In the genomic region with DNA sequence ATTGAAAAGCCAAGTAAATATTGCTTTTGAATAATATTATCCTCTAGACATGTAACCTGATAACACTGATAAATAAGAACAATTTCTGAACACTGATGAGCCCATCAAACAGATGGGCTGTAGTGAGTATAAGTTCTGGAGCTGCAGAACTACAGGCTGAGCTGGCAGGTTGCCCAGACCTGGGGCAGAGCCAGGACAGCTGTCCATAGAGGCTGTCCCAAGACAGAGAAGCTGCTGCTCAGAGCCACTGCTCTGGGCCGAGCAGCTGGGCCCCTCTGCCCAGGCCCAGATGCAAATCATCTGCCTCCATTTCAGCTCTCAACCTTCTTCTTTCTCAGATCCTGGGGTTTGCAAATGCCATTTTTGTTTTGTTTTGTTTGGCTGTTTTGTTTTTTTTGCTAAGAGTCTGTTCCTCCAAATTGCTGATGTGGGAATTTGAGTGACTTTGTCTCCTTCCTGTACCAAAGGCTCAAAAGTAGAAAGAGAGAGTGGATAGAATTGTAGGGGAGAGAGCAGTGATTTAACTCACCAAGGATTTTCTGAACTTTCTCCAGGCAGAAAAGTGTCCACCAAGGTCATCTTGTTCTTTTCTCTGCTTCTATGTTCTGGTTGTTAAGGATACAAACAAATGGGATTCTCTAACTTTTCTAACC, we compare ENCODE assay signal across 9 cellular contexts. TPM values are rescaled to one million over a fixed set of nuclear protein-coding genes. Genes with fewer than 3 reads are reported as not detected.
A peak's percentile ranks its signal among the peaks of the same experiment; 100 is the strongest.
DNase-seq lines count a peak whose midpoint lies in the region; ATAC-seq and TF ChIP-seq lines count a peak whose summit lies in the region.
"Had no signal": no experiment of that assay in that cellular context is flagged by ENCODE, and none has a peak within 500 bp of the region (broad histone marks: within the 10 kb centered on the region; RNA-seq: fewer than 3 reads in every experiment).

No MANE protein-coding gene starts in this region.

- peaks cover 30 to 78% (median 53%) of the 10 kb centered on the region in 4 donors for H3K4me1 Mint-ChIP-seq in CD4-positive, CD25-positive, alpha-beta regulatory T cell
- H3K4me1 Mint-ChIP-seq in T-helper 17 cell, result peaks cover 64% of the 10 kb centered on the region
- no peaks in the 10 kb centered on the region for H3K4me1 Mint-ChIP-seq in type B pancreatic cell (ENCODE audit: unreplicated experiment)

- TF ChIP-seq CTCF in stomach (IDR thresholded peaks at IDR 0.05), result no peak
- no peak for TF ChIP-seq CTCF in type B pancreatic cell (conservative IDR thresholded peaks at IDR 0.05)

- no peak overlapping the region for H3K4me3 ChIP-seq in CD4-positive, CD25-positive, alpha-beta regulatory T cell (ENCODE audit: low read depth, low read length)
- no peak overlapping the region for H3K4me3 ChIP-seq in stomach

- peak overlapping the region; percentile 77 to 99 (median 98) for H3K27ac Mint-ChIP-seq in CD4-positive, CD25-positive, alpha-beta regulatory T cell
- H3K27ac Mint-ChIP-seq in T-helper 17 cell, result peak overlapping the region; percentile 100
- no peak overlapping the region for H3K27ac Mint-ChIP-seq in type B pancreatic cell

- H3K27ac ChIP-seq in CD4-positive, CD25-positive, alpha-beta regulatory T cell (ENCODE audit: insufficient read depth, low read length, poor library complexity, severe bottlenecking), result no peak overlapping the region
- H3K27ac ChIP-seq in stomach, result peak overlapping the region in 1 of 5 donors; percentile 14
- H3K27ac ChIP-seq: neutrophil had no signal

- peak overlapping the region in 2 of 4 donors; percentile 5 to 53 for H3K4me3 Mint-ChIP-seq in CD4-positive, CD25-positive, alpha-beta regulatory T cell
- H3K4me3 Mint-ChIP-seq in T-helper 17 cell (peak overlapping the region; percentile 39), type B pancreatic cell (no peak overlapping the region)

- no peaks in the 10 kb centered on the region for H3K36me3 ChIP-seq in CD4-positive, CD25-positive, alpha-beta regulatory T cell (ENCODE audit: control insufficient read depth, insufficient read depth, low read length)
- H3K36me3 ChIP-seq in stomach, result no peaks in the 10 kb centered on the region
- H3K36me3 ChIP-seq: neutrophil had no signal

- DNase-seq in CD4-positive, CD25-positive, alpha-beta regulatory T cell, result no peak
- DNase-seq in T-helper 17 cell (no peak), left cardiac atrium (peak; percentile 74), stomach (peak; percentile 71), cerebellar nuclear complex (lab: John Stamatoyannopoulos, UW) (no peak), type B pancreatic cell (ENCODE audit: extremely low spot score, unreplicated experiment) (no peak), iPS-NIHi7 (ENCODE audit: extremely low spot score) (no peak)

- WGBS in stomach, 5 donors, result 6 to 37% (median 21%) methylated on average over 1 of the region's 1 CpG

- H3K9me3 ChIP-seq in CD4-positive, CD25-positive, alpha-beta regulatory T cell (ENCODE audit: control insufficient read depth in 2 of 2, low read length in 2 of 2), result no peaks in the 10 kb centered on the region
- H3K9me3 ChIP-seq in T-helper 17 cell (ENCODE audit: control insufficient read depth, low read length, poor library complexity, severe bottlenecking) (no peaks in the 10 kb centered on the region), stomach (no peaks in the 10 kb centered on the region)
- H3K9me3 ChIP-seq: neutrophil had no signal

- no peaks in the 10 kb centered on the region for H3K27me3 ChIP-seq in CD4-positive, CD25-positive, alpha-beta regulatory T cell (ENCODE audit: control insufficient read depth, insufficient read depth, low read length)
- no peaks in the 10 kb centered on the region for H3K27me3 ChIP-seq in stomach
- H3K27me3 ChIP-seq: neutrophil had no signal

- peaks cover 3% of the 10 kb centered on the region for H3K36me3 Mint-ChIP-seq in CD4-positive, CD25-positive, alpha-beta regulatory T cell
- peaks cover 4% of the 10 kb centered on the region for H3K36me3 Mint-ChIP-seq in T-helper 17 cell (ENCODE audit: low read depth)
- no peaks in the 10 kb centered on the region for H3K36me3 Mint-ChIP-seq in type B pancreatic cell

- intact Hi-C loops in left cardiac atrium (cut with DNase I), result no loop called here
- intact Hi-C loops in stomach (cut with DNase I; ENCODE audit: low total_unique reads), result no loop called here

- TF ChIP-seq EP300 in stomach (IDR thresholded peaks at IDR 0.05), result no peak

- no peak for TF ChIP-seq POLR2A in stomach (IDR thresholded peaks at IDR 0.05)

- peaks cover 0 to 2% (median 0%) of the 10 kb centered on the region in 7 donors for H3K9me3 Mint-ChIP-seq in CD4-positive, CD25-positive, alpha-beta regulatory T cell
- no peaks in the 10 kb centered on the region for H3K9me3 Mint-ChIP-seq in type B pancreatic cell

- no peak for ATAC-seq in CD4-positive, CD25-positive, alpha-beta regulatory T cell (ENCODE audit: low read depth in 2 of 2)
- ATAC-seq in HG02642 (IDR thresholded peaks at IDR 0.05; ENCODE audit: poor library complexity, unreplicated experiment) (peak; percentile 36), T-helper 17 cell (no peak), left cardiac atrium (peak; percentile 70 to 92)

- H3K4me1 ChIP-seq in CD4-positive, CD25-positive, alpha-beta regulatory T cell (ENCODE audit: control insufficient read depth, insufficient read depth, low read length, poor library complexity, severe bottlenecking), result peaks cover 45% of the 10 kb centered on the region
- H3K4me1 ChIP-seq in stomach, result no peaks in the 10 kb centered on the region

- no peaks in the 10 kb centered on the region for H3K27me3 Mint-ChIP-seq in CD4-positive, CD25-positive, alpha-beta regulatory T cell
- H3K27me3 Mint-ChIP-seq in T-helper 17 cell, result no peaks in the 10 kb centered on the region
- H3K27me3 Mint-ChIP-seq in type B pancreatic cell, result peaks cover 31% of the 10 kb centered on the region

RNA-seq across cellular contexts. Expression of a gene that starts 4.0 kb away (rescaled TPM):
- 93.8 TPM for total RNA-seq in CD4-positive, CD25-positive, alpha-beta regulatory T cell
- polyA plus RNA-seq in CD4-positive, CD25-positive, alpha-beta regulatory T cell, result 100 to 1,000 TPM in 2 of 4 donors, 10 to 100 TPM in 2; 78.0 to 121 (median 100) TPM
- total RNA-seq in T-helper 17 cell, result 100 to 1,000 TPM; 121 to 160 TPM
- under 1 TPM; 0.47 to 0.74 TPM for total RNA-seq in left cardiac atrium
- total RNA-seq in stomach, result 1 to 10 TPM in 1 of 5 donors, not detected in 4; 1.7 TPM
- 1 to 10 TPM in 1 of 3 donors, under 1 TPM in 2; 0.81 to 2.6 (median 0.83) TPM for polyA plus RNA-seq in stomach
- not detected in 2 replicates for total RNA-seq in type B pancreatic cell (ENCODE audit: low replicate concordance)

RNA-seq across cellular contexts. Expression of a gene that starts 31.2 kb away (rescaled TPM):
- not detected for total RNA-seq in CD4-positive, CD25-positive, alpha-beta regulatory T cell
- polyA plus RNA-seq in CD4-positive, CD25-positive, alpha-beta regulatory T cell, result not detected
- not detected for total RNA-seq in T-helper 17 cell
- not detected for total RNA-seq in left cardiac atrium
- not detected for total RNA-seq in stomach
- not detected for polyA plus RNA-seq in stomach
- total RNA-seq in type B pancreatic cell (ENCODE audit: low replicate concordance), result 1.6 and 3.3 TPM in 2 replicates

Comparison
In these comparisons a context has a peak if more than half of its experiments do, and no peak if none do; other contexts are left out.
1. ATAC-seq: peak in HG02642 (single experiment) and left cardiac atrium (2 of 2); none in CD4-positive, CD25-positive, alpha-beta regulatory T cell (0 of 2) and T-helper 17 cell (single experiment).
2. DNase-seq: peak in left cardiac atrium (single experiment) and stomach (single experiment); none in CD4-positive, CD25-positive, alpha-beta regulatory T cell (0 of 3), T-helper 17 cell (0 of 3), cerebellar nuclear complex (0 of 2), type B pancreatic cell (single experiment) and iPS-NIHi7 (single experiment).
3. RNA of a gene that starts 4.0 kb away (total RNA-seq): 121 to 160 TPM in T-helper 17 cell and 93.8 TPM in CD4-positive, CD25-positive, alpha-beta regulatory T cell (single experiment); 0.47 to 0.74 TPM in left cardiac atrium, 1.7 TPM in stomach and not detected in type B pancreatic cell; every median in the first group is over 10 times any median in the second.